ENCODE assay signal across 8 cellular contexts in genomic region chr2:210477496-210477895, GRCh38. TPM values are rescaled to one million over a fixed set of nuclear protein-coding genes. Genes with fewer than 3 reads are reported as not detected.
DNase-seq lines count a peak whose midpoint lies in the region; ATAC-seq and TF ChIP-seq lines count a peak whose summit lies in the region.

No MANE protein-coding gene starts in this region.

- peak overlapping the region; percentile 91 for H3K4me3 Mint-ChIP-seq in WTC11

- H3K4me1 Mint-ChIP-seq in WTC11 = peaks cover 38% of the 10 kb centered on the region

- TF ChIP-seq CTCF in WTC11 (IDR thresholded peaks at IDR 0.05) = no peak

- peak overlapping the region; percentile 98 for H2AFZ ChIP-seq in ACC112 (ENCODE audit: low read length, unreplicated experiment)

- peak overlapping the region; percentile 99 for H3K4me3 ChIP-seq in ACC112 (ENCODE audit: low read depth, low read length)

- ATAC-seq in WTC11 = peak; percentile 46
- ATAC-seq in GM21447 (IDR thresholded peaks at IDR 0.05; ENCODE audit: unreplicated experiment) = no peak

- H3K27me3 Mint-ChIP-seq in WTC11 (ENCODE audit: low read depth) = no peaks in the 10 kb centered on the region

- CTCF ChIA-PET in WTC11 (lab: Charles Lee) = interaction anchor here (1.2 kb wide), 1 partner anchor 25 kb away, joined by 8 read pairs; no protein-coding TSS in a partner anchor

- peak; percentile 35 for DNase-seq in HCEC 1CT
- DNase-seq in WTC11 (ENCODE audit: low spot score) = peak; percentile 21
- DNase-seq in fibroblast of the conjunctiva (ENCODE audit: low read depth) = peak; percentile 36
- peak; percentile 8 for DNase-seq in retina
- DNase-seq in dedifferentiated amniotic fluid mesenchymal stem cell (ENCODE audit: extremely low spot score) = no peak
- DNase-seq in NCI-H510A (lab: John Stamatoyannopoulos, UW) = no peak

- POLR2A ChIA-PET in WTC11 (lab: Charles Lee) = interaction anchor here (0.7 to 0.9 kb wide), 2 partner anchors 35 to 80 kb away, joined by 3 read pairs; no protein-coding TSS in a partner anchor

- H3K36me3 Mint-ChIP-seq in WTC11 = peaks cover 8% of the 10 kb centered on the region; the same call in 1 of the 2 replicates

- H3K4me1 ChIP-seq in ACC112 (ENCODE audit: control insufficient read depth, insufficient read depth, low read length, unreplicated experiment) = no peaks in the 10 kb centered on the region

- no peaks in the 10 kb centered on the region for H3K36me3 ChIP-seq in ACC112 (ENCODE audit: insufficient read depth, low read length)

- H3K27ac ChIP-seq in ACC112 (ENCODE audit: low read depth, low read length) = no peak overlapping the region

- peaks cover 5% of the 10 kb centered on the region for H3K79me2 ChIP-seq in ACC112 (ENCODE audit: control insufficient read depth, insufficient read depth, low read length, unreplicated experiment)

- H3K9me3 Mint-ChIP-seq in WTC11 = no peaks in the 10 kb centered on the region

- peak overlapping the region; percentile 81 for H3K27ac Mint-ChIP-seq in WTC11

- H3K27me3 ChIP-seq in ACC112 (ENCODE audit: insufficient read depth, low read length) = no peaks in the 10 kb centered on the region

TF ChIP-seq in WTC11, 78 proteins besides CTCF, POLR2A, EP300 and RAD21:
- no peak for TF ChIP-seq CREM (CRISPR knock-in tag; IDR thresholded peaks at IDR 0.05)
- no peak for TF ChIP-seq ZNF232 (CRISPR knock-in tag; IDR thresholded peaks at IDR 0.05)
- TF ChIP-seq PRRX2 (CRISPR knock-in tag; IDR thresholded peaks at IDR 0.05) = no peak
- no peak for TF ChIP-seq ZNF219 (CRISPR knock-in tag; IDR thresholded peaks at IDR 0.05; ENCODE audit: borderline replicate concordance)

RNA-seq across cellular contexts. Expression of gene LANCL1, which starts 0.9 kb away (rescaled TPM):
- total RNA-seq in WTC11 (2021) = 35.9 to 54.0 TPM (median 52.0 TPM) in 3 replicates

Comparison
In these comparisons a context has a peak if more than half of its experiments do, and no peak if none do; other contexts are left out.
1. DNase-seq: peak in HCEC 1CT (single experiment), WTC11 (single experiment), fibroblast of the conjunctiva (single experiment) and retina (single experiment); none in dedifferentiated amniotic fluid mesenchymal stem cell (single experiment) and NCI-H510A (single experiment).